Comparison of ENCODE assay signal across 8 cellular contexts in genomic region chr7:36440880-36441279, GRCh38. TPM values are rescaled to one million over a fixed set of nuclear protein-coding genes. Genes with fewer than 3 reads are reported as not detected.
DNase-seq lines count a peak whose midpoint lies in the region; ATAC-seq, FAIRE-seq and TF ChIP-seq lines count a peak whose summit lies in the region.

No MANE protein-coding gene starts in this region.

- no TSS peak for BruUV-seq in GM12878 (replicated peaks; lab: Mats Ljungman, UMichigan)

- no peak overlapping the region for H3K4me3 Mint-ChIP-seq in mesothelial cell of epicardium
- no peak overlapping the region for H3K4me3 Mint-ChIP-seq in activated CD4-positive, alpha-beta memory T cell treated with anti-CD3 and anti-CD28 coated beads for 36 hours

- DNase-seq in DMS114 treated with DMSO at 0.1 percent for 48 hours (lab: John Stamatoyannopoulos, UW; ENCODE audit: unreplicated experiment) (peak; percentile 8), M059J (ENCODE audit: low read depth) (peak; percentile 43), GM12878 (ENCODE audit: low read depth, low spot score) (no peak), mesothelial cell of epicardium (ENCODE audit: low spot score in 2 of 2, unreplicated experiment in 2 of 2) (no peak)
- DNase-seq in activated CD4-positive, alpha-beta memory T cell treated with anti-CD3 and anti-CD28 coated beads for 36 hours = no peak
- no peak for DNase-seq in stimulated activated CD4-positive, alpha-beta T cell treated with anti-CD3 and anti-CD28 coated beads, Interleukin-15, amount 100 ng/mL, for 24 hours
- DNase-seq in activated CD4-positive, alpha-beta T cell treated with anti-CD3 and anti-CD28 coated beads for 48 hours = no peak

- H3K4me2 ChIP-seq in GM12878 (ENCODE audit: control insufficient read depth, insufficient read depth) = no peak overlapping the region

- POLR2A ChIA-PET in GM12878 (lab: Charles Lee) = no interaction called here
- POLR2A ChIA-PET in activated CD4-positive, alpha-beta memory T cell treated with anti-CD3 and anti-CD28 coated beads for 36 hours (lab: Charles Lee) = no interaction called here

- H3K27me3 ChIP-seq in GM12878 (replicated peaks in 1 of 2; ENCODE audit: control insufficient read depth in 2 of 2, insufficient read depth in 2 of 2, low read length in 1 of 2) = no peaks in the 10 kb centered on the region

- no peak overlapping the region for H3K27ac ChIP-seq in GM12878 (ENCODE audit: control insufficient read depth, insufficient read depth)

- ATAC-seq in GM12878 (no peak), HG03378 (IDR thresholded peaks at IDR 0.05; ENCODE audit: unreplicated experiment) (no peak)

- H3K4me3 ChIP-seq in GM12878 = no peak overlapping the region

- RAD21 ChIA-PET in GM12878 (lab: Charles Lee; ENCODE audit: unreplicated experiment) = interaction anchor here (0.8 to 2.7 kb wide), 6 partner anchors 13 to 760 kb away, joined by 3 to 10 read pairs (median 5); no protein-coding TSS in a partner anchor

- H3K36me3 ChIP-seq in GM12878 (ENCODE audit: control insufficient read depth in 2 of 2, insufficient read depth in 2 of 2, low read length in 1 of 2) = peaks cover 3 to 5% of the 10 kb centered on the region in 2 experiments

- no peak for FAIRE-seq in GM12878 (lab: Jason Lieb, UNC)

- peak; percentile 15 to 32 (median 23); a peak in 3 of 6 replicates for TF ChIP-seq CTCF in GM12878 (IDR thresholded peaks at IDR 0.05 in 2 of 3, conservative IDR thresholded peaks at IDR 0.05 in 1 of 3; ENCODE audit: control insufficient read depth in 2 of 3, extremely low read depth in 1 of 3, insufficient read depth in 1 of 3, low read depth in 3 of 3, low read length in 3 of 3)
- TF ChIP-seq CTCF in mesothelial cell of epicardium (IDR thresholded peaks at IDR 0.05; ENCODE audit: unreplicated experiment) = peak; percentile 24

- H3K4me1 ChIP-seq in GM12878 (ENCODE audit: control insufficient read depth, insufficient read depth, low read length) = no peaks in the 10 kb centered on the region

- TF ChIP-seq POLR2A in GM12878 (IDR thresholded peaks at IDR 0.05; ENCODE audit: low read depth, low read length) = no peak

- no peaks in the 10 kb centered on the region for H3K79me2 ChIP-seq in GM12878 (ENCODE audit: control insufficient read depth, insufficient read depth, low read length)

- no peak overlapping the region for H2AFZ ChIP-seq in GM12878 (ENCODE audit: control insufficient read depth, low read depth, low read length)

- H4K20me1 ChIP-seq in GM12878 (ENCODE audit: control insufficient read depth, insufficient read depth) = no peaks in the 10 kb centered on the region

- peaks cover 11% of the 10 kb centered on the region for H3K36me3 Mint-ChIP-seq in mesothelial cell of epicardium
- H3K36me3 Mint-ChIP-seq in activated CD4-positive, alpha-beta memory T cell treated with anti-CD3 and anti-CD28 coated beads for 36 hours = peaks cover 2% of the 10 kb centered on the region

- TF ChIP-seq EP300 in GM12878 (IDR thresholded peaks at IDR 0.05; ENCODE audit: borderline replicate concordance in 1 of 2, control insufficient read depth in 1 of 2, low read depth in 2 of 2, low read length in 2 of 2) = no peak

- no peaks in the 10 kb centered on the region for H3K9me3 Mint-ChIP-seq in mesothelial cell of epicardium
- H3K9me3 Mint-ChIP-seq in activated CD4-positive, alpha-beta memory T cell treated with anti-CD3 and anti-CD28 coated beads for 36 hours = no peaks in the 10 kb centered on the region

- peak; percentile 30; the same call in 1 of the 2 replicates for TF ChIP-seq RAD21 in GM12878 (IDR thresholded peaks at IDR 0.05; ENCODE audit: insufficient read depth, low read depth, low read length)

- SMC1A ChIA-PET in GM12878 (lab: Charles Lee; ENCODE audit: uncharacterized antibody, unreplicated experiment) = interaction anchor here (0.7 to 1.9 kb wide), 8 partner anchors 13 to 847 kb away, joined by 3 to 7 read pairs (median 3); no protein-coding TSS in a partner anchor

- H3K9ac ChIP-seq in GM12878 (ENCODE audit: control insufficient read depth, insufficient read depth, low read length) = no peak overlapping the region

- no peak overlapping the region for H3K27ac Mint-ChIP-seq in mesothelial cell of epicardium
- no peak overlapping the region for H3K27ac Mint-ChIP-seq in activated CD4-positive, alpha-beta memory T cell treated with anti-CD3 and anti-CD28 coated beads for 36 hours

- no peaks in the 10 kb centered on the region for H3K9me3 ChIP-seq in GM12878 (replicated peaks; ENCODE audit: control insufficient read depth, insufficient read depth, low read length)

- intact Hi-C loops in GM12878 (cut with micrococcal nuclease; ENCODE audit: unreplicated experiment) = no loop called here
- intact Hi-C loops in activated CD4-positive, alpha-beta memory T cell treated with anti-CD3 and anti-CD28 coated beads for 36 hours (cut with micrococcal nuclease) = no loop called here

- H3K27me3 Mint-ChIP-seq in mesothelial cell of epicardium (ENCODE audit: low read depth) = no peaks in the 10 kb centered on the region
- no peaks in the 10 kb centered on the region for H3K27me3 Mint-ChIP-seq in activated CD4-positive, alpha-beta memory T cell treated with anti-CD3 and anti-CD28 coated beads for 36 hours

- CTCF ChIA-PET in GM12878 (lab: Yijun Ruan, JAX) = interaction anchor here (0.8 to 3.6 kb wide), 17 partner anchors 10 to 899 kb away, joined by 3 to 22 read pairs (median 4); no protein-coding TSS in a partner anchor
- CTCF ChIA-PET in activated CD4-positive, alpha-beta memory T cell treated with anti-CD3 and anti-CD28 coated beads for 36 hours (lab: Charles Lee) = interaction anchor here (0.7 to 3.0 kb wide), 16 partner anchors 9 to 760 kb away, joined by 3 to 30 read pairs (median 4); no protein-coding TSS in a partner anchor

- in situ Hi-C loops in GM12878 (cut with MboI) = no loop called here

- H3K4me1 Mint-ChIP-seq in mesothelial cell of epicardium = no peaks in the 10 kb centered on the region
- no peaks in the 10 kb centered on the region for H3K4me1 Mint-ChIP-seq in activated CD4-positive, alpha-beta memory T cell treated with anti-CD3 and anti-CD28 coated beads for 36 hours (ENCODE audit: low read depth)

- WGBS in GM12878 (ENCODE audit: insufficient coverage, insufficient replicate concordance, low lambda C conversion rate, missing lambda C conversion rate) = 53% methylated on average over 3 of the region's 3 CpGs

TF ChIP-seq in GM12878, 131 proteins besides CTCF, POLR2A, EP300 and RAD21 (continues in another document):
- TF ChIP-seq KLF5 (IDR thresholded peaks at IDR 0.05; ENCODE audit: partially characterized antibody) = no peak
- TF ChIP-seq NR2F1 (conservative IDR thresholded peaks at IDR 0.05) = no peak
- TF ChIP-seq CBX5 (IDR thresholded peaks at IDR 0.05; ENCODE audit: low read depth) = no peak
- no peak for TF ChIP-seq KAT2A (conservative IDR thresholded peaks at IDR 0.05; ENCODE audit: control insufficient read depth, low read depth, low read length)
- TF ChIP-seq PRDM15 (CRISPR knock-in tag; IDR thresholded peaks at IDR 0.05) = no peak

RNA-seq across cellular contexts. Expression of gene ANLN, which starts 51.2 kb away (rescaled TPM):
- 259 and 285 TPM in 2 replicates for total RNA-seq in M059J (2014; rRNA removed; shearing (Covaris generic))
- 56.9 and 69.1 TPM in 2 replicates for total RNA-seq in GM12878 (2013; cell fraction: nucleolus; rRNA removed)
- total RNA-seq in GM12878 (2014; rRNA removed) = 24.6 and 26.0 TPM in 2 replicates
- total RNA-seq in GM12878 (2014; rRNA removed; fragmentation: Illumina TruSeq; extraction: Trizol) = 30.0 and 32.1 TPM in 2 replicates
- 29.1 and 30.3 TPM in 2 replicates for total RNA-seq in GM12878 (2021)
- 3.4 TPM for polyA plus RNA-seq in GM12878 (2011; ENCODE audit: low read depth)
- 19.5 and 20.1 TPM in 2 replicates for polyA plus RNA-seq in GM12878 (2011; rRNA removed)
- polyA plus RNA-seq in GM12878 (2011; cell fraction: cytosol; rRNA removed) = 18.0 and 21.6 TPM in 2 replicates
- 32.5 and 49.3 TPM in 2 replicates for polyA plus RNA-seq in GM12878 (2011; cell fraction: nucleus; rRNA removed)
- 5.2 and 7.8 TPM in 2 replicates for polyA plus RNA-seq in GM12878 (2012)
- polyA plus RNA-seq in GM12878 (2014; fragmentation: Illumina TruSeq; extraction: Trizol) = 24.7 and 30.5 TPM in 2 replicates
- 10 to 100 TPM in 1 of 2 experiments, 1 to 10 TPM in 1; 9.5 to 10.6 TPM for polyA plus RNA-seq in GM12878 (2014; fragmentation: Nextera tagmentation; extraction: Ambion mirVana)
- polyA plus RNA-seq in GM12878 (2014; rRNA removed) = 12.3 and 14.0 TPM in 2 replicates
- polyA plus RNA-seq in GM12878 (2016; fragmentation: Nextera tagmentation; extraction: Ambion mirVana) = 10 to 100 TPM; 23.8 to 25.4 TPM
- polyA minus RNA-seq in GM12878 (2011; rRNA and poly(A)+ RNA removed) = 79.8 and 82.1 TPM in 2 replicates
- 27.5 and 32.7 TPM in 2 replicates for polyA minus RNA-seq in GM12878 (2011; cell fraction: cytosol; rRNA and poly(A)+ RNA removed)
- polyA minus RNA-seq in GM12878 (2011; cell fraction: nucleus; rRNA and poly(A)+ RNA removed) = 36.2 and 48.2 TPM in 2 replicates
- total RNA-seq in mesothelial cell of epicardium = 30.0 to 31.2 TPM (median 30.5 TPM) in 3 replicates
- 10 to 100 TPM; 46.6 to 54.7 TPM for total RNA-seq in activated CD4-positive, alpha-beta memory T cell treated with anti-CD3 and anti-CD28 coated beads for 36 hours

Comparison
In these comparisons a context has a peak if more than half of its experiments do, and no peak if none do; other contexts are left out.
1. DNase-seq: peak in DMS114 treated with DMSO at 0.1 percent for 48 hours (single experiment) and M059J (single experiment); none in GM12878 (single experiment), mesothelial cell of epicardium (0 of 2), activated CD4-positive, alpha-beta memory T cell treated with anti-CD3 and anti-CD28 coated beads for 36 hours (single experiment), stimulated activated CD4-positive, alpha-beta T cell treated with anti-CD3 and anti-CD28 coated beads, Interleukin-15, amount 100 ng/mL, for 24 hours (single experiment) and activated CD4-positive, alpha-beta T cell treated with anti-CD3 and anti-CD28 coated beads for 48 hours (single experiment).